ENCODE assay signal across 1 cellular context in the genomic region with DNA sequence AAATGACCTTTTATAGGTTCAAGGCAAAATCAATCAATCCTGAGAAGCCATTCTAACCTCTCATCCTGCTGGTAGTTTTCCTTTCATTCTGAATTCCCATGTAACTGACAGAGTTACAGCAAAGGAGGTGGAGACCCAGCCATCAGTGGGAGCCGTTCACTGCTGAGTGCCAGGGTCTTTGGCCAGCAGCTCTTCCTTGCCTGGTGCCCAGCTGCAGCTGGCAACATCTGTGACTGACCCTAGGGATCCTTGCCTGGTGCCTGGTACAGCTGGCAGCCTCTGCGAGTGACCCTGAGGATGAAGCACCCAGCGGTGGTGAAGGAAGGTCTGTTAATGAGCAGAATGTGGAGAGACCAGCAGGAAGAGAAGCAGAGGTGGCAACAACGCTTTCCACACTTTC.
TF ChIP-seq lines count a peak whose summit lies in the region.

No MANE protein-coding gene starts in this region.

TF ChIP-seq in HepG2, 621 proteins besides CTCF, POLR2A, EP300 and RAD21:
- TF ChIP-seq, protein P1, sequence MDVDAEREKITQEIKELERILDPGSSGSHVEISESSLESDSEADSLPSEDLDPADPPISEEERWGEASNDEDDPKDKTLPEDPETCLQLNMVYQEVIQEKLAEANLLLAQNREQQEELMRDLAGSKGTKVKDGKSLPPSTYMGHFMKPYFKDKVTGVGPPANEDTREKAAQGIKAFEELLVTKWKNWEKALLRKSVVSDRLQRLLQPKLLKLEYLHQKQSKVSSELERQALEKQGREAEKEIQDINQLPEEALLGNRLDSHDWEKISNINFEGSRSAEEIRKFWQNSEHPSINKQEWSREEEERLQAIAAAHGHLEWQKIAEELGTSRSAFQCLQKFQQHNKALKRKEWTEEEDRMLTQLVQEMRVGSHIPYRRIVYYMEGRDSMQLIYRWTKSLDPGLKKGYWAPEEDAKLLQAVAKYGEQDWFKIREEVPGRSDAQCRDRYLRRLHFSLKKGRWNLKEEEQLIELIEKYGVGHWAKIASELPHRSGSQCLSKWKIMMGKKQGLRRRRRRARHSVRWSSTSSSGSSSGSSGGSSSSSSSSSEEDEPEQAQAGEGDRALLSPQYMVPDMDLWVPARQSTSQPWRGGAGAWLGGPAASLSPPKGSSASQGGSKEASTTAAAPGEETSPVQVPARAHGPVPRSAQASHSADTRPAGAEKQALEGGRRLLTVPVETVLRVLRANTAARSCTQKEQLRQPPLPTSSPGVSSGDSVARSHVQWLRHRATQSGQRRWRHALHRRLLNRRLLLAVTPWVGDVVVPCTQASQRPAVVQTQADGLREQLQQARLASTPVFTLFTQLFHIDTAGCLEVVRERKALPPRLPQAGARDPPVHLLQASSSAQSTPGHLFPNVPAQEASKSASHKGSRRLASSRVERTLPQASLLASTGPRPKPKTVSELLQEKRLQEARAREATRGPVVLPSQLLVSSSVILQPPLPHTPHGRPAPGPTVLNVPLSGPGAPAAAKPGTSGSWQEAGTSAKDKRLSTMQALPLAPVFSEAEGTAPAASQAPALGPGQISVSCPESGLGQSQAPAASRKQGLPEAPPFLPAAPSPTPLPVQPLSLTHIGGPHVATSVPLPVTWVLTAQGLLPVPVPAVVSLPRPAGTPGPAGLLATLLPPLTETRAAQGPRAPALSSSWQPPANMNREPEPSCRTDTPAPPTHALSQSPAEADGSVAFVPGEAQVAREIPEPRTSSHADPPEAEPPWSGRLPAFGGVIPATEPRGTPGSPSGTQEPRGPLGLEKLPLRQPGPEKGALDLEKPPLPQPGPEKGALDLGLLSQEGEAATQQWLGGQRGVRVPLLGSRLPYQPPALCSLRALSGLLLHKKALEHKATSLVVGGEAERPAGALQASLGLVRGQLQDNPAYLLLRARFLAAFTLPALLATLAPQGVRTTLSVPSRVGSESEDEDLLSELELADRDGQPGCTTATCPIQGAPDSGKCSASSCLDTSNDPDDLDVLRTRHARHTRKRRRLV (CRISPR knock-in tag; IDR thresholded peaks at IDR 0.05), result no peak
- TF ChIP-seq SMC3 (IDR thresholded peaks at IDR 0.05; ENCODE audit: low read length), result no peak
- TF ChIP-seq, protein P2, sequence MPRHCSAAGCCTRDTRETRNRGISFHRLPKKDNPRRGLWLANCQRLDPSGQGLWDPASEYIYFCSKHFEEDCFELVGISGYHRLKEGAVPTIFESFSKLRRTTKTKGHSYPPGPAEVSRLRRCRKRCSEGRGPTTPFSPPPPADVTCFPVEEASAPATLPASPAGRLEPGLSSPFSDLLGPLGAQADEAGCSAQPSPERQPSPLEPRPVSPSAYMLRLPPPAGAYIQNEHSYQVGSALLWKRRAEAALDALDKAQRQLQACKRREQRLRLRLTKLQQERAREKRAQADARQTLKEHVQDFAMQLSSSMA (CRISPR knock-in tag; IDR thresholded peaks at IDR 0.05), result no peak
- no peak for TF ChIP-seq KAT7 (CRISPR knock-in tag; IDR thresholded peaks at IDR 0.05; ENCODE audit: borderline replicate concordance)
- TF ChIP-seq, protein P3, sequence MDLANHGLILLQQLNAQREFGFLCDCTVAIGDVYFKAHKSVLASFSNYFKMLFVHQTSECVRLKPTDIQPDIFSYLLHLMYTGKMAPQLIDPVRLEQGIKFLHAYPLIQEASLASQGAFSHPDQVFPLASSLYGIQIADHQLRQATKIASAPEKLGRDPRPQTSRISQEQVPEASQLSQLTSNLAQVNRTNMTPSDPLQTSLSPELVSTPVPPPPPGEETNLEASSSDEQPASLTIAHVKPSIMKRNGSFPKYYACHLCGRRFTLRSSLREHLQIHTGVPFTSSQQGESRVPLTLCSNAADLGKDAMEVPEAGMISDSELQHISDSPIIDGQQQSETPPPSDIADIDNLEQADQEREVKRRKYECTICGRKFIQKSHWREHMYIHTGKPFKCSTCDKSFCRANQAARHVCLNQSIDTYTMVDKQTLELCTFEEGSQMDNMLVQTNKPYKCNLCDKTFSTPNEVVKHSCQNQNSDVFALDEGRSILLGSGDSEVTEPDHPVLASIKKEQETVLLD (CRISPR knock-in tag; IDR thresholded peaks at IDR 0.05; ENCODE audit: low read depth), result no peak
- no peak for TF ChIP-seq CENPX (CRISPR knock-in tag; IDR thresholded peaks at IDR 0.05)
- TF ChIP-seq MIER3 (CRISPR knock-in tag; IDR thresholded peaks at IDR 0.05; ENCODE audit: borderline replicate concordance), result no peak
- no peak for TF ChIP-seq GATA4 (IDR thresholded peaks at IDR 0.05; ENCODE audit: borderline replicate concordance, low read depth)
- TF ChIP-seq, protein P4, sequence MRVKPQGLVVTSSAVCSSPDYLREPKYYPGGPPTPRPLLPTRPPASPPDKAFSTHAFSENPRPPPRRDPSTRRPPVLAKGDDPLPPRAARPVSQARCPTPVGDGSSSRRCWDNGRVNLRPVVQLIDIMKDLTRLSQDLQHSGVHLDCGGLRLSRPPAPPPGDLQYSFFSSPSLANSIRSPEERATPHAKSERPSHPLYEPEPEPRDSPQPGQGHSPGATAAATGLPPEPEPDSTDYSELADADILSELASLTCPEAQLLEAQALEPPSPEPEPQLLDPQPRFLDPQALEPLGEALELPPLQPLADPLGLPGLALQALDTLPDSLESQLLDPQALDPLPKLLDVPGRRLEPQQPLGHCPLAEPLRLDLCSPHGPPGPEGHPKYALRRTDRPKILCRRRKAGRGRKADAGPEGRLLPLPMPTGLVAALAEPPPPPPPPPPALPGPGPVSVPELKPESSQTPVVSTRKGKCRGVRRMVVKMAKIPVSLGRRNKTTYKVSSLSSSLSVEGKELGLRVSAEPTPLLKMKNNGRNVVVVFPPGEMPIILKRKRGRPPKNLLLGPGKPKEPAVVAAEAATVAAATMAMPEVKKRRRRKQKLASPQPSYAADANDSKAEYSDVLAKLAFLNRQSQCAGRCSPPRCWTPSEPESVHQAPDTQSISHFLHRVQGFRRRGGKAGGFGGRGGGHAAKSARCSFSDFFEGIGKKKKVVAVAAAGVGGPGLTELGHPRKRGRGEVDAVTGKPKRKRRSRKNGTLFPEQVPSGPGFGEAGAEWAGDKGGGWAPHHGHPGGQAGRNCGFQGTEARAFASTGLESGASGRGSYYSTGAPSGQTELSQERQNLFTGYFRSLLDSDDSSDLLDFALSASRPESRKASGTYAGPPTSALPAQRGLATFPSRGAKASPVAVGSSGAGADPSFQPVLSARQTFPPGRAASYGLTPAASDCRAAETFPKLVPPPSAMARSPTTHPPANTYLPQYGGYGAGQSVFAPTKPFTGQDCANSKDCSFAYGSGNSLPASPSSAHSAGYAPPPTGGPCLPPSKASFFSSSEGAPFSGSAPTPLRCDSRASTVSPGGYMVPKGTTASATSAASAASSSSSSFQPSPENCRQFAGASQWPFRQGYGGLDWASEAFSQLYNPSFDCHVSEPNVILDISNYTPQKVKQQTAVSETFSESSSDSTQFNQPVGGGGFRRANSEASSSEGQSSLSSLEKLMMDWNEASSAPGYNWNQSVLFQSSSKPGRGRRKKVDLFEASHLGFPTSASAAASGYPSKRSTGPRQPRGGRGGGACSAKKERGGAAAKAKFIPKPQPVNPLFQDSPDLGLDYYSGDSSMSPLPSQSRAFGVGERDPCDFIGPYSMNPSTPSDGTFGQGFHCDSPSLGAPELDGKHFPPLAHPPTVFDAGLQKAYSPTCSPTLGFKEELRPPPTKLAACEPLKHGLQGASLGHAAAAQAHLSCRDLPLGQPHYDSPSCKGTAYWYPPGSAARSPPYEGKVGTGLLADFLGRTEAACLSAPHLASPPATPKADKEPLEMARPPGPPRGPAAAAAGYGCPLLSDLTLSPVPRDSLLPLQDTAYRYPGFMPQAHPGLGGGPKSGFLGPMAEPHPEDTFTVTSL (CRISPR knock-in tag; IDR thresholded peaks at IDR 0.05; ENCODE audit: borderline replicate concordance), result no peak
- TF ChIP-seq, protein P5, sequence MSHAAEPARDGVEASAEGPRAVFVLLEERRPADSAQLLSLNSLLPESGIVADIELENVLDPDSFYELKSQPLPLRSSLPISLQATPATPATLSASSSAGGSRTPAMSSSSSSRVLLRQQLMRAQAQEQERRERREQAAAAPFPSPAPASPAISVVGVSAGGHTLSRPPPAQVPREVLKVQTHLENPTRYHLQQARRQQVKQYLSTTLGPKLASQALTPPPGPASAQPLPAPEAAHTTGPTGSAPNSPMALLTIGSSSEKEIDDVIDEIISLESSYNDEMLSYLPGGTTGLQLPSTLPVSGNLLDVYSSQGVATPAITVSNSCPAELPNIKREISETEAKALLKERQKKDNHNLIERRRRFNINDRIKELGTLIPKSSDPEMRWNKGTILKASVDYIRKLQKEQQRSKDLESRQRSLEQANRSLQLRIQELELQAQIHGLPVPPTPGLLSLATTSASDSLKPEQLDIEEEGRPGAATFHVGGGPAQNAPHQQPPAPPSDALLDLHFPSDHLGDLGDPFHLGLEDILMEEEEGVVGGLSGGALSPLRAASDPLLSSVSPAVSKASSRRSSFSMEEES (CRISPR knock-in tag; IDR thresholded peaks at IDR 0.05), result no peak
- TF ChIP-seq, protein P6, sequence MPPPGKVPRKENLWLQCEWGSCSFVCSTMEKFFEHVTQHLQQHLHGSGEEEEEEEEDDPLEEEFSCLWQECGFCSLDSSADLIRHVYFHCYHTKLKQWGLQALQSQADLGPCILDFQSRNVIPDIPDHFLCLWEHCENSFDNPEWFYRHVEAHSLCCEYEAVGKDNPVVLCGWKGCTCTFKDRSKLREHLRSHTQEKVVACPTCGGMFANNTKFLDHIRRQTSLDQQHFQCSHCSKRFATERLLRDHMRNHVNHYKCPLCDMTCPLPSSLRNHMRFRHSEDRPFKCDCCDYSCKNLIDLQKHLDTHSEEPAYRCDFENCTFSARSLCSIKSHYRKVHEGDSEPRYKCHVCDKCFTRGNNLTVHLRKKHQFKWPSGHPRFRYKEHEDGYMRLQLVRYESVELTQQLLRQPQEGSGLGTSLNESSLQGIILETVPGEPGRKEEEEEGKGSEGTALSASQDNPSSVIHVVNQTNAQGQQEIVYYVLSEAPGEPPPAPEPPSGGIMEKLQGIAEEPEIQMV (CRISPR knock-in tag; IDR thresholded peaks at IDR 0.05; ENCODE audit: low read depth), result no peak
- no peak for TF ChIP-seq ZNF547 (CRISPR knock-in tag; IDR thresholded peaks at IDR 0.05)
- no peak for TF ChIP-seq ZNF530 (CRISPR knock-in tag; IDR thresholded peaks at IDR 0.05; ENCODE audit: low read depth)
